Comparison of ENCODE assay signal across 22 cellular contexts in genomic region chr16:75774197-75774596, GRCh38. TPM values are rescaled to one million over a fixed set of nuclear protein-coding genes. Genes with fewer than 3 reads are reported as not detected.
"Had no signal": no experiment of that assay in that cellular context is flagged by ENCODE, and none has a peak within 500 bp of the region (broad histone marks: within the 10 kb centered on the region; RNA-seq: fewer than 3 reads in every experiment).

No MANE protein-coding gene starts in this region.

- ATAC-seq: activated CD4-positive, alpha-beta T cell treated with anti-CD3 and anti-CD28 coated beads for 36 hours; activated naive CD4-positive, alpha-beta T cell treated with anti-CD3 and anti-CD28 coated beads, Interleukin-2, amount 50 U/mL, for 72 hours; heart right ventricle; left lung; stimulated activated naive B cell treated with anti-CD40 and anti-IgM and Interleukin-4, amounts not matched to agents 10 μg/mL and 1 μg/mL and 100 μg/mL, for 72 hours had no signal

- DNase-seq: activated CD4-positive, alpha-beta T cell treated with anti-CD3 and anti-CD28 coated beads for 36 hours; activated CD4-positive, alpha-beta T cell treated with anti-CD3 and anti-CD28 coated beads, Interleukin-2, amount 50 U/mL, for 48 hours; activated gamma-delta T cell treated with Interleukin-2 at 50 U/mL for 16 hours; adrenal gland; cerebellar nuclear complex; cortex of kidney; effector CD4-positive, alpha-beta T cell; heart right ventricle; left lung; midbrain; nucleus accumbens; posterior cingulate gyrus; retina; stimulated activated naive B cell treated with anti-CD40 and anti-IgM and Interleukin-4, amounts not matched to agents 10 μg/mL and 1 μg/mL and 100 μg/mL, for 72 hours; upper lobe of left lung had no signal

- H3K36me3 ChIP-seq: adrenal gland, heart right ventricle, left lung, thoracic aorta, upper lobe of left lung had no signal

- H3K27ac ChIP-seq: adrenal gland, heart right ventricle, left lung, thoracic aorta, upper lobe of left lung had no signal

- H3K4me1 ChIP-seq: adrenal gland, heart right ventricle, left lung, upper lobe of left lung had no signal

- H3K27me3 ChIP-seq: adrenal gland, left lung, upper lobe of left lung had no signal

- H3K9me3 ChIP-seq: adrenal gland, left lung, thoracic aorta, upper lobe of left lung had no signal

- H3K4me3 ChIP-seq: adrenal gland, heart right ventricle, left lung, thoracic aorta, upper lobe of left lung had no signal

RNA-seq across cellular contexts. Expression of gene CPHXL, which starts 47.9 kb away (rescaled TPM):
- total RNA-seq: activated CD4-positive, alpha-beta T cell treated with anti-CD3 and anti-CD28 coated beads for 36 hours; activated naive CD4-positive, alpha-beta T cell treated with anti-CD3 and anti-CD28 coated beads, Interleukin-2, amount 50 U/mL, for 72 hours; adrenal gland; bronchial epithelial cell; frontal cortex; heart right ventricle; kidney epithelial cell; left lung; lung microvascular endothelial cell; thoracic aorta; upper lobe of left lung had no signal
- polyA plus RNA-seq: adrenal gland, esophagus, heart right ventricle had no signal
